In genomic region chr7:142516038-142516501, GRCh38 we compare ENCODE assay signal across 8 cellular contexts.
A peak's percentile ranks its signal among the peaks of the same experiment; 100 is the strongest.
DNase-seq lines count a peak whose midpoint lies in the region; ATAC-seq and TF ChIP-seq lines count a peak whose summit lies in the region.

No MANE protein-coding gene starts in this region.

- peaks cover 31% of the 10 kb centered on the region for H3K4me1 ChIP-seq in body of pancreas

- CTCF ChIA-PET in activated CD4-positive, alpha-beta T cell treated with anti-CD3 and anti-CD28 coated beads for 36 hours (lab: Charles Lee), result interaction anchor here (0.6 to 4.3 kb wide), 18 partner anchors 9 to 870 kb away, joined by 3 to 26 read pairs (median 5); no protein-coding TSS in a partner anchor

- DNase-seq in activated CD4-positive, alpha-beta T cell treated with anti-CD3 and anti-CD28 coated beads for 36 hours, result peak; percentile 59
- no peak for DNase-seq in activated CD4-positive, alpha-beta T cell treated with anti-CD3 and anti-CD28 coated beads, Interleukin-2, amount 50 U/mL, for 4 hours
- DNase-seq in GM20000 (ENCODE audit: low spot score) (peak; percentile 55), NOMO-1 treated with DMSO at 0.1 percent for 48 hours (lab: John Stamatoyannopoulos, UW; ENCODE audit: unreplicated experiment) (peak; percentile 13), body of pancreas (peak; percentile 32 to 50 (median 40)), iris pigment epithelial cell (ENCODE audit: low read depth) (peak; percentile 68)

- peaks cover 48% of the 10 kb centered on the region for H3K4me1 Mint-ChIP-seq in activated CD4-positive, alpha-beta T cell treated with anti-CD3 and anti-CD28 coated beads for 36 hours
- peaks cover 26% of the 10 kb centered on the region for H3K4me1 Mint-ChIP-seq in stimulated activated naive CD8-positive, alpha-beta T cell treated with anti-CD3 and anti-CD28 coated beads, Interleukin-15, Interleukin-2, amounts not matched to agents 100 ng/mL and 50 ng/mL, for 24 hours (ENCODE audit: low read depth)

- ATAC-seq in activated CD4-positive, alpha-beta T cell treated with anti-CD3 and anti-CD28 coated beads for 36 hours, result peak; percentile 82
- ATAC-seq in HG03460 (IDR thresholded peaks at IDR 0.05; ENCODE audit: unreplicated experiment), result peak; percentile 93
- ATAC-seq in body of pancreas, result peak; percentile 88

- WGBS in body of pancreas, 2 donors, result 18 to 20% methylated on average over 3 of the region's 3 CpGs

- no peaks in the 10 kb centered on the region for H3K36me3 ChIP-seq in body of pancreas (replicated peaks in 1 of 2; ENCODE audit: insufficient read depth in 1 of 2, low read depth in 2 of 2)

- POLR2A ChIA-PET in activated CD4-positive, alpha-beta T cell treated with anti-CD3 and anti-CD28 coated beads for 36 hours (lab: Charles Lee), result interaction anchor here (0.6 kb wide), 1 partner anchor 492 kb away, joined by 5 read pairs; no protein-coding TSS in a partner anchor

- TF ChIP-seq CTCF in GM20000 (IDR thresholded peaks at IDR 0.05; ENCODE audit: extremely low read depth, missing control alignments), result peak; percentile 86
- peak; percentile 56 to 86 (median 72) for TF ChIP-seq CTCF in body of pancreas (IDR thresholded peaks at IDR 0.05)

- H3K4me3 ChIP-seq in body of pancreas, result no peak overlapping the region

- intact Hi-C loops in activated CD4-positive, alpha-beta T cell treated with anti-CD3 and anti-CD28 coated beads for 36 hours (cut with DNase I, micrococcal nuclease), result loop anchor here in 1 of 2 experiments (2.0 kb wide), 1 partner anchor 19 kb away; no protein-coding TSS in a partner anchor
- intact Hi-C loops in body of pancreas (cut with DNase I), result no loop called here

- no peaks in the 10 kb centered on the region for H3K9me3 ChIP-seq in body of pancreas

- no peaks in the 10 kb centered on the region for H3K36me3 Mint-ChIP-seq in activated CD4-positive, alpha-beta T cell treated with anti-CD3 and anti-CD28 coated beads for 36 hours (ENCODE audit: low read depth)
- H3K36me3 Mint-ChIP-seq in stimulated activated naive CD8-positive, alpha-beta T cell treated with anti-CD3 and anti-CD28 coated beads, Interleukin-15, Interleukin-2, amounts not matched to agents 100 ng/mL and 50 ng/mL, for 24 hours (ENCODE audit: low read depth), result no peaks in the 10 kb centered on the region

- H3K27ac ChIP-seq in body of pancreas, result no peak overlapping the region

- no peak overlapping the region for H3K4me3 Mint-ChIP-seq in activated CD4-positive, alpha-beta T cell treated with anti-CD3 and anti-CD28 coated beads for 36 hours
- no peak overlapping the region for H3K4me3 Mint-ChIP-seq in stimulated activated naive CD8-positive, alpha-beta T cell treated with anti-CD3 and anti-CD28 coated beads, Interleukin-15, Interleukin-2, amounts not matched to agents 100 ng/mL and 50 ng/mL, for 24 hours

- no peaks in the 10 kb centered on the region for H3K9me3 Mint-ChIP-seq in activated CD4-positive, alpha-beta T cell treated with anti-CD3 and anti-CD28 coated beads for 36 hours (ENCODE audit: low read depth)
- H3K9me3 Mint-ChIP-seq in stimulated activated naive CD8-positive, alpha-beta T cell treated with anti-CD3 and anti-CD28 coated beads, Interleukin-15, Interleukin-2, amounts not matched to agents 100 ng/mL and 50 ng/mL, for 24 hours, result no peaks in the 10 kb centered on the region

- H3K27me3 Mint-ChIP-seq in activated CD4-positive, alpha-beta T cell treated with anti-CD3 and anti-CD28 coated beads for 36 hours, result no peaks in the 10 kb centered on the region
- no peaks in the 10 kb centered on the region for H3K27me3 Mint-ChIP-seq in stimulated activated naive CD8-positive, alpha-beta T cell treated with anti-CD3 and anti-CD28 coated beads, Interleukin-15, Interleukin-2, amounts not matched to agents 100 ng/mL and 50 ng/mL, for 24 hours

- H3K27me3 ChIP-seq in body of pancreas, result no peaks in the 10 kb centered on the region

- no peak overlapping the region for H3K27ac Mint-ChIP-seq in activated CD4-positive, alpha-beta T cell treated with anti-CD3 and anti-CD28 coated beads for 36 hours
- peak overlapping the region; percentile 19 for H3K27ac Mint-ChIP-seq in stimulated activated naive CD8-positive, alpha-beta T cell treated with anti-CD3 and anti-CD28 coated beads, Interleukin-15, Interleukin-2, amounts not matched to agents 100 ng/mL and 50 ng/mL, for 24 hours

- no peak for TF ChIP-seq POLR2A in body of pancreas (IDR thresholded peaks at IDR 0.05)

Comparison
In these comparisons a context has a peak if more than half of its experiments do, and no peak if none do; other contexts are left out.
1. DNase-seq: peak in activated CD4-positive, alpha-beta T cell treated with anti-CD3 and anti-CD28 coated beads for 36 hours (single experiment), GM20000 (single experiment), NOMO-1 treated with DMSO at 0.1 percent for 48 hours (single experiment), body of pancreas (4 of 4) and iris pigment epithelial cell (single experiment); none in activated CD4-positive, alpha-beta T cell treated with anti-CD3 and anti-CD28 coated beads, Interleukin-2, amount 50 U/mL, for 4 hours (0 of 2).
2. Peak in every context shown above with its lines, with median percentiles within 50 percentile points of each other: ATAC-seq.